ENCODE assay signal across 8 cellular contexts in genomic region chr16:86738322-86738721, GRCh38.
DNase-seq lines count a peak whose midpoint lies in the region; ATAC-seq, FAIRE-seq and TF ChIP-seq lines count a peak whose summit lies in the region.
"Not testable (repeated sequence)": the region's sequence is repeated elsewhere in the genome, so short reads cannot be mapped to it uniquely, and the experiment has no call there.

No MANE protein-coding gene starts in this region.

- peaks cover 15% of the 10 kb centered on the region for H3K4me1 Mint-ChIP-seq in T-helper 17 cell
- peaks cover 75% of the 10 kb centered on the region for H3K4me1 Mint-ChIP-seq in endothelial cell (ENCODE audit: unreplicated experiment)
- H3K4me1 Mint-ChIP-seq in type B pancreatic cell (ENCODE audit: unreplicated experiment) = peaks cover 46% of the 10 kb centered on the region

- CTCF ChIA-PET in K562 (lab: Yijun Ruan, JAX; ENCODE audit: low intra/inter-chr PET ratio) = not testable (repeated sequence)
- CTCF ChIA-PET in H1 (lab: Charles Lee; ENCODE audit: partially characterized antibody) = interaction anchor here (1.2 kb wide), 1 partner anchor 312 kb away, joined by 4 read pairs; no protein-coding TSS in a partner anchor

- H4K91ac ChIP-seq in H1 (replicated peaks; ENCODE audit: insufficient read length, low read length) = not testable (repeated sequence)

- not testable (repeated sequence) for H3K9me3 Mint-ChIP-seq in endothelial cell (ENCODE audit: unreplicated experiment); type B pancreatic cell

- H4K5ac ChIP-seq in H1 (ENCODE audit: insufficient read length, low read depth, low read length) = not testable (repeated sequence)

- H3K27ac Mint-ChIP-seq in T-helper 17 cell; endothelial cell (ENCODE audit: unreplicated experiment): not testable (repeated sequence)
- peak overlapping the region; percentile 34 for H3K27ac Mint-ChIP-seq in type B pancreatic cell

- H3K9me1 ChIP-seq in K562 (ENCODE audit: control insufficient read depth, insufficient read depth, low read length) = not testable (repeated sequence)

- H2BK20ac ChIP-seq in H1 (ENCODE audit: low read length) = not testable (repeated sequence)

- H3K79me2 ChIP-seq in K562 (ENCODE audit: control insufficient read depth, insufficient read depth, low read length); H1 (ENCODE audit: control insufficient read depth in 1 of 2, insufficient read depth in 2 of 2, low read length in 2 of 2): not testable (repeated sequence)

- H3K23me2 ChIP-seq in H1 (ENCODE audit: low read depth, low read length) = not testable (repeated sequence)

- not testable (repeated sequence) for H2BK120ac ChIP-seq in H1 (replicated peaks; ENCODE audit: low read depth, low read length)

- not testable (repeated sequence) for H3K18ac ChIP-seq in H1 (ENCODE audit: extremely low read depth, low read length)

- not testable (repeated sequence) for H3K4ac ChIP-seq in H1 (replicated peaks; ENCODE audit: insufficient read length, low read depth, low read length)

- H3K4me3 ChIP-seq in K562; bronchial epithelial cell (ENCODE audit: low read depth, low read length); H1 (ENCODE audit: extremely low read depth in 1 of 4, insufficient read depth in 2 of 4, low read depth in 3 of 4, low read length in 4 of 4): not testable (repeated sequence)

- not testable (repeated sequence) for H2AK5ac ChIP-seq in H1 (ENCODE audit: low read depth, low read length)

- H3K56ac ChIP-seq in H1 (replicated peaks; ENCODE audit: insufficient read length, low read depth, low read length) = not testable (repeated sequence)

- H3K36me3 ChIP-seq in K562 (ENCODE audit: control insufficient read depth, insufficient read depth, low read length); bronchial epithelial cell (ENCODE audit: control insufficient read depth, insufficient read depth, low read length); H1 (ENCODE audit: control insufficient read depth in 2 of 4, insufficient read depth in 4 of 4, low read length in 3 of 4): not testable (repeated sequence)

- TF ChIP-seq EP300 in K562 (IDR thresholded peaks at IDR 0.05; ENCODE audit: low read length); H1 (IDR thresholded peaks at IDR 0.05; ENCODE audit: borderline replicate concordance in 1 of 2, low read depth in 2 of 2, low read length in 2 of 2): not testable (repeated sequence)

- H2AFZ ChIP-seq in K562 (ENCODE audit: low read depth, low read length); H1 (ENCODE audit: low read length): not testable (repeated sequence)

- not testable (repeated sequence) for H3K9ac ChIP-seq in K562 (ENCODE audit: insufficient read depth in 1 of 2, low read depth in 2 of 2, low read length in 2 of 2); H1 (replicated peaks in 1 of 4; ENCODE audit: extremely low read depth in 1 of 4, low read depth in 3 of 4, low read length in 3 of 4)

- not testable (repeated sequence) for H3K27ac ChIP-seq in K562 (ENCODE audit: extremely low read depth, low read depth, low read length); H1 (ENCODE audit: low read depth, low read length)

- H3K14ac ChIP-seq in H1 (ENCODE audit: insufficient read length) = not testable (repeated sequence)

- ATAC-seq in T-helper 17 cell, K562: not testable (repeated sequence)

- not testable (repeated sequence) for DNase-seq in HTR-8/SVneo (ENCODE audit: insufficient read length, low spot score); T-helper 17 cell; K562 (ENCODE audit: extremely low read depth in 1 of 4, low spot score in 3 of 4); bronchial epithelial cell (ENCODE audit: low read depth); H1 (ENCODE audit: low read depth in 1 of 2, low spot score in 2 of 2); endothelial cell (ENCODE audit: low spot score); type B pancreatic cell (ENCODE audit: extremely low spot score, unreplicated experiment)
- peak; percentile 19 for DNase-seq in posterior vena cava (ENCODE audit: low spot score)

- H3K4me3 Mint-ChIP-seq in T-helper 17 cell (peak overlapping the region; percentile 3), endothelial cell (ENCODE audit: unreplicated experiment) (peak overlapping the region; percentile 77)
- H3K4me3 Mint-ChIP-seq in type B pancreatic cell = not testable (repeated sequence)

- H4K8ac ChIP-seq in H1 (ENCODE audit: extremely low read depth, insufficient read depth, low read length) = peak overlapping the region; percentile 28; the same call in 1 of the 2 replicates

- in situ Hi-C loops in K562 (cut with MboI) = not testable (repeated sequence)

- H2BK5ac ChIP-seq in H1 (ENCODE audit: low read depth, low read length) = not testable (repeated sequence)

- H3K9me3 ChIP-seq in T-helper 17 cell (ENCODE audit: control insufficient read depth, low read length, poor library complexity, severe bottlenecking); K562 (replicated peaks; ENCODE audit: control insufficient read depth, insufficient read depth, low read depth, low read length); H1 (ENCODE audit: insufficient read depth in 2 of 2, low read depth in 1 of 2, low read length in 1 of 2): not testable (repeated sequence)

- peaks cover 42 to 79% of the 10 kb centered on the region in 2 experiments; a peak in 4 of 5 replicates for H3K27me3 ChIP-seq in K562 (ENCODE audit: control insufficient read depth in 2 of 2, insufficient read depth in 2 of 2, low read length in 2 of 2)
- not testable (repeated sequence) for H3K27me3 ChIP-seq in bronchial epithelial cell (ENCODE audit: control insufficient read depth, insufficient read depth, low read length); H1 (replicated peaks in 1 of 4; ENCODE audit: control insufficient read depth in 3 of 4, extremely low read depth in 1 of 4, insufficient read depth in 3 of 4, low read length in 3 of 4)

- H2BK12ac ChIP-seq in H1 (ENCODE audit: low read depth, low read length) = not testable (repeated sequence)

- not testable (repeated sequence) for TF ChIP-seq CTCF in K562 (IDR thresholded peaks at IDR 0.05 in 2 of 3, conservative IDR thresholded peaks at IDR 0.05 in 1 of 3; ENCODE audit: insufficient read depth in 2 of 3, low read depth in 1 of 3, low read length in 3 of 3); bronchial epithelial cell (IDR thresholded peaks at IDR 0.05; ENCODE audit: insufficient read depth, low read length, severe bottlenecking); H1 (IDR thresholded peaks at IDR 0.05; ENCODE audit: control extremely low read depth in 1 of 3, insufficient read depth in 1 of 3, low read depth in 1 of 3, low read length in 3 of 3); endothelial cell (IDR thresholded peaks at IDR 0.05; ENCODE audit: unreplicated experiment); type B pancreatic cell (conservative IDR thresholded peaks at IDR 0.05)

- H3K4me1 ChIP-seq in K562 (replicated peaks in 1 of 2; ENCODE audit: control insufficient read depth in 2 of 2, insufficient read depth in 2 of 2, low read length in 2 of 2) = not testable (repeated sequence)
- H3K4me1 ChIP-seq in H1 (replicated peaks in 1 of 4; ENCODE audit: control insufficient read depth in 3 of 4, insufficient read depth in 4 of 4, low read length in 3 of 4) = peaks cover 4 to 23% (median 17%) of the 10 kb centered on the region in 4 experiments

- H3K27me3 Mint-ChIP-seq in T-helper 17 cell (peaks cover 70% of the 10 kb centered on the region), type B pancreatic cell (peaks cover 63% of the 10 kb centered on the region)
- not testable (repeated sequence) for H3K27me3 Mint-ChIP-seq in endothelial cell (ENCODE audit: unreplicated experiment)

- H3K79me1 ChIP-seq in H1 (ENCODE audit: low read depth, low read length) = not testable (repeated sequence)

- not testable (repeated sequence) for H3K36me3 Mint-ChIP-seq in T-helper 17 cell (ENCODE audit: low read depth); type B pancreatic cell
- H3K36me3 Mint-ChIP-seq in endothelial cell (ENCODE audit: low read depth, unreplicated experiment) = peaks cover 23% of the 10 kb centered on the region

- POLR2A ChIA-PET in K562 (lab: Yijun Ruan, JAX) = interaction anchor here (0.7 kb wide), 1 partner anchor 463 kb away, joined by 3 read pairs; no protein-coding TSS in a partner anchor
- POLR2A ChIA-PET in H1 (lab: Charles Lee; ENCODE audit: partially characterized antibody) = not testable (repeated sequence)

- not testable (repeated sequence) for TF ChIP-seq POLR2A in K562 (conservative IDR thresholded peaks at IDR 0.05); H1 (IDR thresholded peaks at IDR 0.05; ENCODE audit: control extremely low read depth in 1 of 2, low read depth in 2 of 2, low read length in 2 of 2)

- intact Hi-C loops in K562 (cut with micrococcal nuclease); posterior vena cava (cut with DNase I): not testable (repeated sequence)

- H3K23ac ChIP-seq in H1 (ENCODE audit: insufficient read length) = not testable (repeated sequence)

- H3K4me2 ChIP-seq in K562 (ENCODE audit: insufficient read depth, low read length); H1 (ENCODE audit: insufficient read depth in 1 of 2, low read depth in 2 of 2, low read length in 2 of 2): not testable (repeated sequence)

- TF ChIP-seq RAD21 in K562 (CRISPR knock-in tag; conservative IDR thresholded peaks at IDR 0.05 in 1 of 2, IDR thresholded peaks at IDR 0.05 in 1 of 2); H1 (IDR thresholded peaks at IDR 0.05 in 1 of 2, conservative IDR thresholded peaks at IDR 0.05 in 1 of 2; ENCODE audit: low read depth in 2 of 2, low read length in 2 of 2): not testable (repeated sequence)

- FAIRE-seq in HTR-8/SVneo (lab: Jason Lieb, UNC) (peak; percentile 80), bronchial epithelial cell (lab: Jason Lieb, UNC) (peak; percentile 23)
- FAIRE-seq in K562 (lab: Jason Lieb, UNC); H1 (lab: Jason Lieb, UNC): not testable (repeated sequence)

- BruUV-seq in K562 (replicated peaks; lab: Mats Ljungman, UMichigan) = not testable (repeated sequence)

- peak overlapping the region; percentile 40; the same call in 1 of the 2 replicates for H2BK15ac ChIP-seq in H1 (ENCODE audit: low read length)

- not testable (repeated sequence) for H4K20me1 ChIP-seq in K562 (replicated peaks; ENCODE audit: control insufficient read depth, insufficient read depth, low read length); H1 (replicated peaks in 1 of 2; ENCODE audit: control insufficient read depth in 1 of 2, insufficient read depth in 2 of 2, low read length in 2 of 2)

- WGBS in K562 (ENCODE audit: insufficient coverage, low coverage, missing lambda C conversion rate) = under 1% methylated on average over 20 of the region's 35 CpGs
- WGBS in H1 (ENCODE audit: extremely low coverage in 1 of 2, insufficient coverage in 1 of 2, insufficient read length in 1 of 2, insufficient replicate concordance in 2 of 2, low coverage in 1 of 2, low lambda C conversion rate in 2 of 2, missing lambda C conversion rate in 1 of 2), 2 experiments = 83% methylated on average over 19 of the region's 35 CpGs; no CpG with 5 or more reads in 1 of the 2 experiments
